In the genomic region with DNA sequence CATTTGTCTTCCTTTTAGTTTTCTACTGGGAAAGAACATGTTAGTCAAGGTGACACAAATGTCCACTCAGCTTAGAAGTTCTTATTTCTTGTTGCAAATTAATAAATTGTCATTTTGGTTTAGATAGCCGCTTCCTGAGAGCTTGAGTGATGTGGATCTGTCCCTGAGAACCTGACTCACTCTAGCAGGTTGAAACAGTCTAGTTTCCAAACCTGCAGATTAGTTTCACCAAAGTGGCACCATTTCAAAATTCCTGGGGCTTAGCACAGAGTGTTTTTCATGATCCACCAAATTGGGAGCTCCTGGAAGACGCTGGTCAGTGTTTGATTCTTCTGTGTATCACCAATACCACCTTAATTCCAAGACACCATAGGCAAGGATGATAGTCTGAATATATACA, we compare ENCODE assay signal across 22 cellular contexts.
"Had no signal": no experiment of that assay in that cellular context is flagged by ENCODE, and none has a peak within 500 bp of the region (broad histone marks: within the 10 kb centered on the region; RNA-seq: fewer than 3 reads in every experiment).

No MANE protein-coding gene starts in this region.

- H3K9me3 ChIP-seq: esophagus muscularis mucosa, gastroesophageal sphincter, heart left ventricle, left lung, lower lobe of right lung, mucosa of descending colon had no signal

- H3K36me3 ChIP-seq: esophagus muscularis mucosa, gastroesophageal sphincter, heart left ventricle, left lung, lower lobe of right lung had no signal

- H3K4me1 ChIP-seq: foreskin keratinocyte, gastroesophageal sphincter, left lung, lower lobe of right lung had no signal

- H3K4me3 ChIP-seq: coronary artery, dorsolateral prefrontal cortex, esophagus muscularis mucosa, gastroesophageal sphincter, heart left ventricle, hepatocyte, left lung, lower lobe of right lung, mucosa of descending colon had no signal

- DNase-seq: dermis blood vessel endothelial cell; dorsolateral prefrontal cortex; effector CD4-positive, alpha-beta T cell; effector memory CD4-positive, alpha-beta T cell; foreskin keratinocyte; hypothalamus; immature natural killer cell; islet precursor cell; kidney; kidney glomerular epithelial cell; left lung; left ventricle myocardium superior; lower lobe of right lung; mesenchymal stem cell; mucosa of descending colon had no signal

- H3K27ac ChIP-seq: coronary artery, dorsolateral prefrontal cortex, esophagus muscularis mucosa, foreskin keratinocyte, gastroesophageal sphincter, heart left ventricle, hepatocyte, left lung, lower lobe of right lung had no signal

- H3K27me3 ChIP-seq: dorsolateral prefrontal cortex, esophagus muscularis mucosa, foreskin keratinocyte, gastroesophageal sphincter, heart left ventricle, hepatocyte, left lung had no signal

- ATAC-seq: foreskin keratinocyte, gastroesophageal sphincter, left lung, lower lobe of right lung, mucosa of descending colon had no signal

- FAIRE-seq: colon, endothelial cell of umbilical vein, kidney had no signal
